Comparison of ENCODE assay signal across 1 cellular context in genomic region chr5:156237361-156237760, GRCh38.
A peak's percentile ranks its signal among the peaks of the same experiment; 100 is the strongest.
TF ChIP-seq lines count a peak whose summit lies in the region.

No MANE protein-coding gene starts in this region.

TF ChIP-seq in GM12878, 131 proteins besides CTCF, POLR2A, EP300 and RAD21 (continued from another document):
- TF ChIP-seq NKRF (conservative IDR thresholded peaks at IDR 0.05): no peak
- no peak for TF ChIP-seq SREBF2 (IDR thresholded peaks at IDR 0.05; ENCODE audit: low read length)
- TF ChIP-seq TARDBP (IDR thresholded peaks at IDR 0.05; ENCODE audit: borderline replicate concordance): no peak
- TF ChIP-seq CEBPZ (IDR thresholded peaks at IDR 0.05; ENCODE audit: low read depth, low read length): no peak
- no peak for TF ChIP-seq SIN3A (IDR thresholded peaks at IDR 0.05; ENCODE audit: low read depth, low read length)
- no peak for TF ChIP-seq NFYA (IDR thresholded peaks at IDR 0.05; ENCODE audit: borderline replicate concordance, low read depth, low read length)
- no peak for TF ChIP-seq MTA2 (IDR thresholded peaks at IDR 0.05; ENCODE audit: low read depth)
- TF ChIP-seq BMI1 (IDR thresholded peaks at IDR 0.05; ENCODE audit: borderline replicate concordance): no peak
- no peak for TF ChIP-seq SMC3 (IDR thresholded peaks at IDR 0.05; ENCODE audit: borderline replicate concordance, low read length)
- TF ChIP-seq CUX1 (IDR thresholded peaks at IDR 0.05; ENCODE audit: insufficient replicate concordance, low read depth, low read length): no peak
- no peak for TF ChIP-seq CHD2 (IDR thresholded peaks at IDR 0.05; ENCODE audit: borderline replicate concordance, low read depth, low read length)
- no peak for TF ChIP-seq ZNF622 (IDR thresholded peaks at IDR 0.05)
- no peak for TF ChIP-seq SP1 (IDR thresholded peaks at IDR 0.05; ENCODE audit: low read depth, low read length)
- TF ChIP-seq FOXM1 (IDR thresholded peaks at IDR 0.05; ENCODE audit: low read depth, low read length): 0 out of 2 replicates have a peak, but pooled peaks have one; percentile 31
- TF ChIP-seq MLLT1 (IDR thresholded peaks at IDR 0.05): no peak
- TF ChIP-seq SKIL (IDR thresholded peaks at IDR 0.05; ENCODE audit: low read depth, poor library complexity, severe bottlenecking): no peak
